Comparison of ENCODE assay signal across 1 cellular context in genomic region chr16:85420501-85421337, GRCh38.
TF ChIP-seq lines count a peak whose summit lies in the region.

No MANE protein-coding gene starts in this region.

TF ChIP-seq in HepG2, 621 proteins besides CTCF, POLR2A, EP300 and RAD21 (continued from another document and continues in another):
- TF ChIP-seq SP5 (CRISPR knock-in tag; IDR thresholded peaks at IDR 0.05; ENCODE audit: borderline replicate concordance, low read depth) (no peak), SOX6 (IDR thresholded peaks at IDR 0.05) (no peak), SOX6 (CRISPR knock-in tag; IDR thresholded peaks at IDR 0.05) (peak; percentile 69), MED8 (CRISPR knock-in tag; IDR thresholded peaks at IDR 0.05; ENCODE audit: insufficient replicate concordance) (peak; percentile 91), ZNF326 (CRISPR knock-in tag; IDR thresholded peaks at IDR 0.05; ENCODE audit: borderline replicate concordance) (no peak), ZKSCAN8 (CRISPR knock-in tag; IDR thresholded peaks at IDR 0.05; ENCODE audit: borderline replicate concordance) (peak; percentile 45; the same call in 1 of the 2 replicates), WIZ (CRISPR knock-in tag; IDR thresholded peaks at IDR 0.05) (peak; percentile 75; the same call in 1 of the 2 replicates), POGK (CRISPR knock-in tag; conservative IDR thresholded peaks at IDR 0.05) (peak; percentile 88; the same call in 1 of the 2 replicates), TEAD2 (CRISPR knock-in tag; IDR thresholded peaks at IDR 0.05) (no peak), IKZF4 (CRISPR knock-in tag; IDR thresholded peaks at IDR 0.05; ENCODE audit: borderline replicate concordance, low read depth, not compliant biosample characterization) (peak; percentile 89), ZNF839 (CRISPR knock-in tag; IDR thresholded peaks at IDR 0.05; ENCODE audit: borderline replicate concordance) (no peak), ATF3 (CRISPR knock-in tag; IDR thresholded peaks at IDR 0.05) (peak; percentile 35; the same call in 1 of the 2 replicates), KIAA2018 (CRISPR knock-in tag; IDR thresholded peaks at IDR 0.05; ENCODE audit: borderline replicate concordance) (no peak), ZFP37 (CRISPR knock-in tag; IDR thresholded peaks at IDR 0.05; ENCODE audit: borderline replicate concordance) (no peak), KDM2A (CRISPR knock-in tag; IDR thresholded peaks at IDR 0.05; ENCODE audit: borderline replicate concordance, low read depth) (peak; percentile 96), EED (CRISPR knock-in tag; IDR thresholded peaks at IDR 0.05) (no peak), ZSCAN31 (CRISPR knock-in tag; IDR thresholded peaks at IDR 0.05; ENCODE audit: low read depth) (no peak), MYNN (CRISPR knock-in tag; IDR thresholded peaks at IDR 0.05; ENCODE audit: low read depth) (no peak), ZNF547 (CRISPR knock-in tag; IDR thresholded peaks at IDR 0.05) (peak; percentile 84; the same call in 1 of the 2 replicates), CAMTA2 (CRISPR knock-in tag; IDR thresholded peaks at IDR 0.05; ENCODE audit: borderline replicate concordance) (0 out of 2 replicates have a peak, but pooled peaks have one; percentile 53), HOXA5 (CRISPR knock-in tag; IDR thresholded peaks at IDR 0.05) (peak; percentile 51; the same call in 1 of the 2 replicates), ZNF430 (CRISPR knock-in tag; IDR thresholded peaks at IDR 0.05) (peak; percentile 50; the same call in 1 of the 2 replicates), ZNF816 (CRISPR knock-in tag; IDR thresholded peaks at IDR 0.05; ENCODE audit: borderline replicate concordance) (no peak), MXI1 (IDR thresholded peaks at IDR 0.05; ENCODE audit: borderline replicate concordance, low read depth, low read length) (peak; percentile 45; the same call in 1 of the 3 replicates), DR1 (CRISPR knock-in tag; IDR thresholded peaks at IDR 0.05) (no peak), RNF2 (conservative IDR thresholded peaks at IDR 0.05; ENCODE audit: low read depth) (peak; percentile 79), FOXJ3 (CRISPR knock-in tag; IDR thresholded peaks at IDR 0.05; ENCODE audit: borderline replicate concordance) (no peak), RFX3 (CRISPR knock-in tag; IDR thresholded peaks at IDR 0.05) (no peak), HDAC1 (CRISPR knock-in tag; IDR thresholded peaks at IDR 0.05) (peak; percentile 91), ETV6 (CRISPR knock-in tag; conservative IDR thresholded peaks at IDR 0.05) (0 out of 2 replicates have a peak, but pooled peaks have one; percentile 26)
- TF ChIP-seq, protein P1, sequence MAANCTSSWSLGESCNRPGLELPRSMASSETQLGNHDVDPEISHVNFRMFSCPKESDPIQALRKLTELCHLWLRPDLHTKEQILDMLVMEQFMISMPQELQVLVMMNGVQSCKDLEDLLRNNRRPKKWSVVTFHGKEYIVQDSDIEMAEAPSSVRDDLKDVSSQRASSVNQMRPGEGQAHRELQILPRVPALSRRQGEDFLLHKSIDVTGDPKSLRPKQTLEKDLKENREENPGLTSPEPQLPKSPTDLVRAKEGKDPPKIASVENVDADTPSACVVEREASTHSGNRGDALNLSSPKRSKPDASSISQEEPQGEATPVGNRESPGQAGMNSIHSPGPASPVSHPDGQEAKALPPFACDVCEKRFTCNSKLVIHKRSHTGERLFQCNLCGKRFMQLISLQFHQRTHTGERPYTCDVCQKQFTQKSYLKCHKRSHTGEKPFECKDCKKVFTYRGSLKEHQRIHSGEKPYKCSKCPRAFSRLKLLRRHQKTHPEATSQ (CRISPR knock-in tag; IDR thresholded peaks at IDR 0.05; ENCODE audit: borderline replicate concordance) = peak; percentile 71; the same call in 1 of the 2 replicates
- TF ChIP-seq, protein P2, sequence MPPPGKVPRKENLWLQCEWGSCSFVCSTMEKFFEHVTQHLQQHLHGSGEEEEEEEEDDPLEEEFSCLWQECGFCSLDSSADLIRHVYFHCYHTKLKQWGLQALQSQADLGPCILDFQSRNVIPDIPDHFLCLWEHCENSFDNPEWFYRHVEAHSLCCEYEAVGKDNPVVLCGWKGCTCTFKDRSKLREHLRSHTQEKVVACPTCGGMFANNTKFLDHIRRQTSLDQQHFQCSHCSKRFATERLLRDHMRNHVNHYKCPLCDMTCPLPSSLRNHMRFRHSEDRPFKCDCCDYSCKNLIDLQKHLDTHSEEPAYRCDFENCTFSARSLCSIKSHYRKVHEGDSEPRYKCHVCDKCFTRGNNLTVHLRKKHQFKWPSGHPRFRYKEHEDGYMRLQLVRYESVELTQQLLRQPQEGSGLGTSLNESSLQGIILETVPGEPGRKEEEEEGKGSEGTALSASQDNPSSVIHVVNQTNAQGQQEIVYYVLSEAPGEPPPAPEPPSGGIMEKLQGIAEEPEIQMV (CRISPR knock-in tag; IDR thresholded peaks at IDR 0.05; ENCODE audit: low read depth) = no peak; the same call in 1 of the 2 replicates
- TF ChIP-seq, protein P3, sequence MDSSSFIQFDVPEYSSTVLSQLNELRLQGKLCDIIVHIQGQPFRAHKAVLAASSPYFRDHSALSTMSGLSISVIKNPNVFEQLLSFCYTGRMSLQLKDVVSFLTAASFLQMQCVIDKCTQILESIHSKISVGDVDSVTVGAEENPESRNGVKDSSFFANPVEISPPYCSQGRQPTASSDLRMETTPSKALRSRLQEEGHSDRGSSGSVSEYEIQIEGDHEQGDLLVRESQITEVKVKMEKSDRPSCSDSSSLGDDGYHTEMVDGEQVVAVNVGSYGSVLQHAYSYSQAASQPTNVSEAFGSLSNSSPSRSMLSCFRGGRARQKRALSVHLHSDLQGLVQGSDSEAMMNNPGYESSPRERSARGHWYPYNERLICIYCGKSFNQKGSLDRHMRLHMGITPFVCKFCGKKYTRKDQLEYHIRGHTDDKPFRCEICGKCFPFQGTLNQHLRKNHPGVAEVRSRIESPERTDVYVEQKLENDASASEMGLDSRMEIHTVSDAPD (CRISPR knock-in tag; IDR thresholded peaks at IDR 0.05) = peak; percentile 47; the same call in 1 of the 2 replicates
- TF ChIP-seq, protein P4, sequence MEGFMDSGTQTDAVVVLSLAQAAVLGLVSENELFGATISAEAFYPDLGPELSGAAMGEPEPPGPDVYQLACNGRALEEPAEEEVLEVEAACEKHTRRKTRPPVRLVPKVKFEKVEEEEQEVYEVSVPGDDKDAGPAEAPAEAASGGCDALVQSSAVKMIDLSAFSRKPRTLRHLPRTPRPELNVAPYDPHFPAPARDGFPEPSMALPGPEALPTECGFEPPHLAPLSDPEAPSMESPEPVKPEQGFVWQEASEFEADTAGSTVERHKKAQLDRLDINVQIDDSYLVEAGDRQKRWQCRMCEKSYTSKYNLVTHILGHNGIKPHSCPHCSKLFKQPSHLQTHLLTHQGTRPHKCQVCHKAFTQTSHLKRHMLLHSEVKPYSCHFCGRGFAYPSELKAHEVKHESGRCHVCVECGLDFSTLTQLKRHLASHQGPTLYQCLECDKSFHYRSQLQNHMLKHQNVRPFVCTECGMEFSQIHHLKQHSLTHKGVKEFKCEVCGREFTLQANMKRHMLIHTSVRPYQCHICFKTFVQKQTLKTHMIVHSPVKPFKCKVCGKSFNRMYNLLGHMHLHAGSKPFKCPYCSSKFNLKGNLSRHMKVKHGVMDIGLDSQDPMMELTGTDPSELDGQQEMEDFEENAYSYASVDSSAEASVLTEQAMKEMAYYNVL (CRISPR knock-in tag; IDR thresholded peaks at IDR 0.05; ENCODE audit: borderline replicate concordance) = peak; percentile 85; the same call in 1 of the 2 replicates
- TF ChIP-seq, protein P5, sequence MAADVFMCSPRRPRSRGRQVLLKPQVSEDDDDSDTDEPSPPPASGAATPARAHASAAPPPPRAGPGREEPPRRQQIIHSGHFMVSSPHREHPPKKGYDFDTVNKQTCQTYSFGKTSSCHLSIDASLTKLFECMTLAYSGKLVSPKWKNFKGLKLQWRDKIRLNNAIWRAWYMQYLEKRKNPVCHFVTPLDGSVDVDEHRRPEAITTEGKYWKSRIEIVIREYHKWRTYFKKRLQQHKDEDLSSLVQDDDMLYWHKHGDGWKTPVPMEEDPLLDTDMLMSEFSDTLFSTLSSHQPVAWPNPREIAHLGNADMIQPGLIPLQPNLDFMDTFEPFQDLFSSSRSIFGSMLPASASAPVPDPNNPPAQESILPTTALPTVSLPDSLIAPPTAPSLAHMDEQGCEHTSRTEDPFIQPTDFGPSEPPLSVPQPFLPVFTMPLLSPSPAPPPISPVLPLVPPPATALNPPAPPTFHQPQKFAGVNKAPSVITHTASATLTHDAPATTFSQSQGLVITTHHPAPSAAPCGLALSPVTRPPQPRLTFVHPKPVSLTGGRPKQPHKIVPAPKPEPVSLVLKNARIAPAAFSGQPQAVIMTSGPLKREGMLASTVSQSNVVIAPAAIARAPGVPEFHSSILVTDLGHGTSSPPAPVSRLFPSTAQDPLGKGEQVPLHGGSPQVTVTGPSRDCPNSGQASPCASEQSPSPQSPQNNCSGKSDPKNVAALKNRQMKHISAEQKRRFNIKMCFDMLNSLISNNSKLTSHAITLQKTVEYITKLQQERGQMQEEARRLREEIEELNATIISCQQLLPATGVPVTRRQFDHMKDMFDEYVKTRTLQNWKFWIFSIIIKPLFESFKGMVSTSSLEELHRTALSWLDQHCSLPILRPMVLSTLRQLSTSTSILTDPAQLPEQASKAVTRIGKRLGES (CRISPR knock-in tag; IDR thresholded peaks at IDR 0.05; ENCODE audit: borderline replicate concordance) = no peak
